ENCODE assay signal across 2 cellular contexts in the genomic region with DNA sequence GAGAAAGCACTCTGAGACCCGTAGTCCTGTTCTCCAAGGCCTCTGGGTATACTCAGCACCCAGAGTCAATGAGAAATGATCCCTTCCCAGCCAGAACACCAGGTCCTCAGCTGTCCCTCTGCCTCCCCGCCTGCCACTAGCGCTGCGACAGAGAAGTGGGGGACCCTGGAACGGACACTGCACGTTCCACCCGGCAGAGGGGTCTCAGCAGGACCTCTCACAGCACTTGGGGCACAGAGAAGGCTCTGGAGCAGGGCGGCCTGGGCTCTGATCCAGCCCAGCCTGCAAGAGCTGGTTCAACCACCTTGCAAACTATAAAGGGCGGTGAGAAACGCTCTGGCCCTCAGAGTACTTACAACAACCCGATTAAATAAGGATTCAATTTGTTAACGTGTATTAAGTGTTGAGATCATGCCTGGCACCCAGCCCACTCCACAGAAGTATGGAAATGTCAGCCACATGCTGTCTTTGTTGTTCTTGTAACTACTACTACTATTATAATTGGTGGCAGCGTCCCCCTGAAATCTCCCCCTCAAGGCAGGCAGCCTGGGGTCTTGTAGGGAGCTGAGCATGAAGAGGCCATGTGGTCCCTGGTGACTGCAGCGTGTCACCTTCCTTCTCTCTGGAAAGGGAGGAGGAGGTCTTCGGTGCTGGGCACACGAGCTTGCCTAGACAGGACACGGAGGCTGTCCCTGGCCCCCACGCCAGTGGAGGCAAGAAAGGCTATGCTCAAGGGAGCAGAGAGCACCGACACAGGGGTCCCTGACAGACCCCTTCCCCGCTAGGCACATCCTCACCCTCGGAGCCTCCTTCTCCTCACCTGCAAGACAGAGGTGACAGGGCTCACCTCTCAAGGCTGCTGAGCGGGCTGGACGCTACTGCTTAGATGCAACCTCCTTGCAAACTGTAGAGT.
TF ChIP-seq lines count a peak whose summit lies in the region.

No MANE protein-coding gene starts in this region.

TF ChIP-seq in A549, 52 proteins besides CTCF, POLR2A, EP300 and RAD21:
- TF ChIP-seq ZC3H11A (IDR thresholded peaks at IDR 0.05) = no peak

TF ChIP-seq in endothelial cell of umbilical vein, 7 proteins besides CTCF, POLR2A, EP300 and RAD21:
- no peak for TF ChIP-seq POLR2AphosphoS5 (IDR thresholded peaks at IDR 0.05; ENCODE audit: insufficient read depth, low read depth, low read length)
- TF ChIP-seq, protein P1, sequence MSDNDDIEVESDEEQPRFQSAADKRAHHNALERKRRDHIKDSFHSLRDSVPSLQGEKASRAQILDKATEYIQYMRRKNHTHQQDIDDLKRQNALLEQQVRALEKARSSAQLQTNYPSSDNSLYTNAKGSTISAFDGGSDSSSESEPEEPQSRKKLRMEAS (IDR thresholded peaks at IDR 0.05; ENCODE audit: insufficient read depth, insufficient read length) = no peak
